Comparison of ENCODE assay signal across 10 cellular contexts in genomic region chr10:100825946-100826660, GRCh38.
DNase-seq lines count a peak whose midpoint lies in the region; ATAC-seq and TF ChIP-seq lines count a peak whose summit lies in the region.
"Had no signal": no experiment of that assay in that cellular context is flagged by ENCODE, and none has a peak within 500 bp of the region (broad histone marks: within the 10 kb centered on the region; RNA-seq: fewer than 3 reads in every experiment).

No MANE protein-coding gene starts in this region.

- CTCF ChIA-PET in Caco-2 (lab: Charles Lee) (interaction anchor here (0.6 to 1.5 kb wide), 6 partner anchors 9 to 1397 kb away, joined by 3 to 5 read pairs (median 4); no protein-coding TSS in a partner anchor), HEK293 (lab: Yijun Ruan, JAX) (interaction anchor here (0.6 to 1.2 kb wide), 4 partner anchors 11 to 980 kb away, joined by 3 to 4 read pairs (median 3); no protein-coding TSS in a partner anchor), WTC11 (lab: Charles Lee) (interaction anchor here (0.7 to 2.5 kb wide), 16 partner anchors 9 to 307 kb away, joined by 3 to 22 read pairs (median 4); partner anchors contain the start of gene PAX2)

- TF ChIP-seq CTCF in Caco-2 (IDR thresholded peaks at IDR 0.05; ENCODE audit: insufficient read depth in 1 of 2, low read depth in 1 of 2, low read length in 1 of 2, severe bottlenecking in 1 of 2, unreplicated experiment in 1 of 2) (no peak), HEK293 (tag by site-specific recombination; IDR thresholded peaks at IDR 0.05) (no peak), WTC11 (IDR thresholded peaks at IDR 0.05) (no peak), nephron (IDR thresholded peaks at IDR 0.05; ENCODE audit: unreplicated experiment in 3 of 3) (no peak), vagina (IDR thresholded peaks at IDR 0.05) (no peak)

- H3K9me3 Mint-ChIP-seq in Caco-2 (ENCODE audit: unreplicated experiment) (no peaks in the 10 kb centered on the region), WTC11 (no peaks in the 10 kb centered on the region), nephron (no peaks in the 10 kb centered on the region)

- H3K27me3 Mint-ChIP-seq in Caco-2 (ENCODE audit: insufficient read depth, unreplicated experiment): peaks cover 35% of the 10 kb centered on the region
- no peaks in the 10 kb centered on the region; the same call in 1 of the 2 replicates for H3K27me3 Mint-ChIP-seq in WTC11 (ENCODE audit: low read depth)
- peaks cover 62% of the 10 kb centered on the region for H3K27me3 Mint-ChIP-seq in nephron (ENCODE audit: low read depth)

- BruUV-seq in Caco-2 (replicated peaks; lab: Mats Ljungman, UMichigan): no TSS peak

- H3K36me3 ChIP-seq in Caco-2 (ENCODE audit: control insufficient read depth, insufficient read depth, low read length) (no peaks in the 10 kb centered on the region), HEK293 (ENCODE audit: control insufficient read depth in 2 of 2, insufficient read depth in 1 of 2, low read length in 2 of 2) (no peaks in the 10 kb centered on the region), vagina (no peaks in the 10 kb centered on the region)

- H3K4me3 Mint-ChIP-seq in Caco-2 (ENCODE audit: unreplicated experiment): peak overlapping the region; percentile 80
- peak overlapping the region; percentile 12; the same call in 1 of the 2 replicates for H3K4me3 Mint-ChIP-seq in WTC11
- H3K4me3 Mint-ChIP-seq in nephron: peak overlapping the region; percentile 7 to 67 (median 20)

- POLR2A ChIA-PET in Caco-2 (lab: Charles Lee): interaction anchor here (0.6 kb wide), 1 partner anchor 344 kb away, joined by 3 read pairs; no protein-coding TSS in a partner anchor
- POLR2A ChIA-PET in HEK293 (lab: Yijun Ruan, JAX): no interaction called here
- POLR2A ChIA-PET in WTC11 (lab: Charles Lee): interaction anchor here (0.8 kb wide), 1 partner anchor 209 kb away, joined by 7 read pairs; no protein-coding TSS in a partner anchor

- H3K4me1 Mint-ChIP-seq in Caco-2 (ENCODE audit: low read depth, unreplicated experiment): peaks cover 10% of the 10 kb centered on the region
- H3K4me1 Mint-ChIP-seq in WTC11: peaks cover 33% of the 10 kb centered on the region
- H3K4me1 Mint-ChIP-seq in nephron: peaks cover 34% of the 10 kb centered on the region

- H3K36me3 Mint-ChIP-seq in Caco-2 (ENCODE audit: insufficient read depth, unreplicated experiment) (no peaks in the 10 kb centered on the region), WTC11 (no peaks in the 10 kb centered on the region), nephron (ENCODE audit: low read depth) (peaks cover 8% of the 10 kb centered on the region)

- no peak overlapping the region for H3K27ac ChIP-seq in HEK293 (ENCODE audit: extremely low read depth, low read depth, low read length)
- no peak overlapping the region for H3K27ac ChIP-seq in vagina
- H3K27ac ChIP-seq: skin epidermis had no signal

- TF ChIP-seq POLR2A in vagina (IDR thresholded peaks at IDR 0.05): no peak

- no peak overlapping the region for H3K27ac Mint-ChIP-seq in Caco-2 (ENCODE audit: unreplicated experiment)
- no peak overlapping the region for H3K27ac Mint-ChIP-seq in WTC11
- peak overlapping the region in 2 of 3 experiments; percentile 49 to 65 for H3K27ac Mint-ChIP-seq in nephron

- no peak for DNase-seq in Caco-2
- DNase-seq in WTC11 (ENCODE audit: low spot score): no peak
- no peak for DNase-seq in vagina (ENCODE audit: extremely low spot score in 2 of 2)
- no peak for DNase-seq in activated T-cell treated with anti-CD3 and anti-CD28 coated beads, Interleukin-2, amount 50 U/mL, for 48 hours
- DNase-seq in AG20443 (ENCODE audit: low spot score): no peak
- DNase-seq: DND-41 had no signal

- peak overlapping the region; percentile 77 for H3K4me3 ChIP-seq in Caco-2 (ENCODE audit: low read depth, low read length)
- H3K4me3 ChIP-seq in HEK293 (ENCODE audit: low read depth, low read length): no peak overlapping the region
- H3K4me3 ChIP-seq in vagina: peak overlapping the region in 1 of 2 donors; percentile 32

- H3K27me3 ChIP-seq in Caco-2 (replicated peaks; ENCODE audit: control insufficient read depth, insufficient read depth, low read length): peaks cover 5% of the 10 kb centered on the region; the same call in 1 of the 2 replicates
- H3K27me3 ChIP-seq in vagina: peaks cover 20% of the 10 kb centered on the region

- H3K9me3 ChIP-seq in Caco-2: no peaks in the 10 kb centered on the region
- H3K9me3 ChIP-seq in HEK293 (ENCODE audit: control insufficient read depth, insufficient read depth, low read depth, low read length): no peaks in the 10 kb centered on the region
- no peaks in the 10 kb centered on the region for H3K9me3 ChIP-seq in vagina

- no peak for ATAC-seq in WTC11
- ATAC-seq in HG02870 (IDR thresholded peaks at IDR 0.05; ENCODE audit: unreplicated experiment): no peak

- intact Hi-C loops in Caco-2 (cut with micrococcal nuclease; ENCODE audit: unreplicated experiment) (loop anchor here (2.0 to 5.0 kb wide), 2 partner anchors 87 to 144 kb away; no protein-coding TSS in a partner anchor), vagina (cut with DNase I) (no loop called here)

- peaks cover 10% of the 10 kb centered on the region; the same call in 1 of the 2 replicates for H3K4me1 ChIP-seq in Caco-2
- no peaks in the 10 kb centered on the region for H3K4me1 ChIP-seq in HEK293 (ENCODE audit: control insufficient read depth, insufficient read depth, low read length)
- peaks cover 36% of the 10 kb centered on the region for H3K4me1 ChIP-seq in vagina

TF ChIP-seq in HEK293, 187 proteins besides CTCF, POLR2A, EP300 and RAD21:
- TF ChIP-seq KLF9 (tag by site-specific recombination; IDR thresholded peaks at IDR 0.05; ENCODE audit: low read depth) (no peak), ZNF514 (tag by site-specific recombination; IDR thresholded peaks at IDR 0.05) (no peak), ZNF624 (tag by site-specific recombination; IDR thresholded peaks at IDR 0.05) (no peak), EGR2 (tag by site-specific recombination; IDR thresholded peaks at IDR 0.05; ENCODE audit: low read depth) (peak; percentile 57; the same call in 1 of the 2 replicates), ZNF776 (tag by site-specific recombination; IDR thresholded peaks at IDR 0.05; ENCODE audit: borderline replicate concordance) (no peak), ZFHX2 (tag by site-specific recombination; conservative IDR thresholded peaks at IDR 0.05) (peak; percentile 64), ZNF639 (tag by site-specific recombination; IDR thresholded peaks at IDR 0.05) (no peak), ZNF596 (tag by site-specific recombination; IDR thresholded peaks at IDR 0.05) (no peak)

TF ChIP-seq in WTC11, 78 proteins besides CTCF, POLR2A, EP300 and RAD21:
- peak; percentile 67; the same call in 1 of the 2 replicates for TF ChIP-seq PRDM15 (CRISPR knock-in tag; IDR thresholded peaks at IDR 0.05)
- TF ChIP-seq MAX (CRISPR knock-in tag; IDR thresholded peaks at IDR 0.05): no peak

Comparison
In these comparisons a context has a peak if more than half of its experiments do, and no peak if none do; other contexts are left out.
1. H3K27ac Mint-ChIP-seq: peak in nephron (2 of 3); none in Caco-2 (single experiment) and WTC11 (single experiment).
2. H3K4me3 Mint-ChIP-seq: peak in every context shown above with its lines; median percentile 80 in Caco-2; 20 in nephron; 12 in WTC11.